Comparison of ENCODE assay signal across 11 cellular contexts in genomic region chr17:38727661-38728220, GRCh38. TPM values are rescaled to one million over a fixed set of nuclear protein-coding genes. Genes with fewer than 3 reads are reported as not detected.
A peak's percentile ranks its signal among the peaks of the same experiment; 100 is the strongest.
DNase-seq lines count a peak whose midpoint lies in the region; ATAC-seq, FAIRE-seq and TF ChIP-seq lines count a peak whose summit lies in the region.
"Had no signal": no experiment of that assay in that cellular context is flagged by ENCODE, and none has a peak within 500 bp of the region (broad histone marks: within the 10 kb centered on the region; RNA-seq: fewer than 3 reads in every experiment).

No MANE protein-coding gene starts in this region.

- H3K4me1 ChIP-seq in HepG2 (ENCODE audit: insufficient read depth, low read length) (peaks cover 33% of the 10 kb centered on the region), right lobe of liver (peaks cover 0 to 21% (median 10%) of the 10 kb centered on the region in 4 donors), spleen (peaks cover 46 to 95% (median 70%) of the 10 kb centered on the region in 6 donors), upper lobe of right lung (peaks cover 42% of the 10 kb centered on the region)

- no peaks in the 10 kb centered on the region for H3K9me3 ChIP-seq in HepG2 (ENCODE audit: low read length)
- no peaks in the 10 kb centered on the region for H3K9me3 ChIP-seq in right lobe of liver
- H3K9me3 ChIP-seq in spleen = no peaks in the 10 kb centered on the region
- no peaks in the 10 kb centered on the region for H3K9me3 ChIP-seq in upper lobe of right lung
- H3K9me3 ChIP-seq: breast epithelium had no signal

- POLR2A ChIA-PET in HepG2 (lab: Yijun Ruan, JAX) = interaction anchor here (0.7 to 3.0 kb wide), 10 partner anchors 9 to 126 kb away, joined by 3 to 29 read pairs (median 6); partner anchors contain the start of genes MLLT6 and PSMB3

- TF ChIP-seq EP300 in HepG2 (IDR thresholded peaks at IDR 0.05; ENCODE audit: low read depth in 2 of 2, low read length in 2 of 2) (no peak), HepG2 (CRISPR knock-in tag; IDR thresholded peaks at IDR 0.05; ENCODE audit: borderline replicate concordance) (no peak)

- no peak for TF ChIP-seq RAD21 in HepG2 (CRISPR knock-in tag; IDR thresholded peaks at IDR 0.05)

- H3K4me3 ChIP-seq in HepG2 (replicated peaks in 1 of 3; ENCODE audit: insufficient read depth in 1 of 3, low read depth in 2 of 3, low read length in 3 of 3) (no peak overlapping the region), right lobe of liver (no peak overlapping the region), spleen (peak overlapping the region in 1 of 8 donors; percentile 34), upper lobe of right lung (no peak overlapping the region)
- H3K4me3 ChIP-seq: breast epithelium had no signal

- no peak overlapping the region for H3K4me2 ChIP-seq in HepG2 (ENCODE audit: low read depth, low read length)

- no peak for TF ChIP-seq CTCF in HepG2 (CRISPR knock-in tag; IDR thresholded peaks at IDR 0.05)
- no peak for TF ChIP-seq CTCF in right lobe of liver (IDR thresholded peaks at IDR 0.05)
- no peak for TF ChIP-seq CTCF in spleen (IDR thresholded peaks at IDR 0.05 in 8 of 11, conservative IDR thresholded peaks at IDR 0.05 in 3 of 11)
- no peak for TF ChIP-seq CTCF in upper lobe of right lung (IDR thresholded peaks at IDR 0.05)

- no peak for DNase-seq in HepG2 (ENCODE audit: low spot score)
- no peak for DNase-seq in right lobe of liver
- peak; percentile 84 for DNase-seq in activated naive CD4-positive, alpha-beta T cell treated with Interleukin-2 at 50 U/mL for 16 hours
- DNase-seq in spleen = no peak
- DNase-seq in upper lobe of right lung = no peak
- DNase-seq in GM19240 (ENCODE audit: insufficient read length, low spot score) = no peak
- DNase-seq in RPMI8226 = no peak
- DNase-seq: NCI-H2029 had no signal

- no peak for TF ChIP-seq POLR2A in HepG2 (IDR thresholded peaks at IDR 0.05; ENCODE audit: insufficient read depth in 1 of 2, low read depth in 2 of 2, low read length in 2 of 2)
- TF ChIP-seq POLR2A in right lobe of liver (IDR thresholded peaks at IDR 0.05) = no peak
- no peak for TF ChIP-seq POLR2A in spleen (IDR thresholded peaks at IDR 0.05)

- no peak overlapping the region for H3K9ac ChIP-seq in HepG2 (ENCODE audit: insufficient read depth, low read depth, low read length)

- peaks cover 24% of the 10 kb centered on the region for H3K79me2 ChIP-seq in HepG2 (ENCODE audit: insufficient read depth, low read length)

- BruUV-seq in HepG2 (replicated peaks; lab: Mats Ljungman, UMichigan) = no TSS peak

- H3K27me3 ChIP-seq in HepG2 (ENCODE audit: control insufficient read depth in 1 of 2, insufficient read depth in 2 of 2, low read length in 2 of 2) (no peaks in the 10 kb centered on the region), right lobe of liver (no peaks in the 10 kb centered on the region), spleen (replicated peaks in 1 of 7) (no peaks in the 10 kb centered on the region), upper lobe of right lung (no peaks in the 10 kb centered on the region)
- H3K27me3 ChIP-seq: breast epithelium had no signal

- H3K36me3 ChIP-seq in HepG2 (replicated peaks in 1 of 2; ENCODE audit: control insufficient read depth in 1 of 2, insufficient read depth in 2 of 2, low read length in 2 of 2) = peaks cover 15 to 25% of the 10 kb centered on the region in 2 experiments
- no peaks in the 10 kb centered on the region for H3K36me3 ChIP-seq in right lobe of liver
- H3K36me3 ChIP-seq in spleen = peaks cover 0 to 42% (median 21%) of the 10 kb centered on the region in 6 donors
- H3K36me3 ChIP-seq in upper lobe of right lung = peaks cover 21% of the 10 kb centered on the region

- FAIRE-seq in HepG2 (lab: Jason Lieb, UNC) = no peak

- in situ Hi-C loops in HepG2 (cut with HindIII; ENCODE audit: extremely low pct_ligation_motif_present, low pct_unique_long_range_greater_than_20kb) = no loop called here

- intact Hi-C loops in HepG2 (cut with micrococcal nuclease; ENCODE audit: unreplicated experiment) (no loop called here), right lobe of liver (cut with DNase I) (no loop called here), spleen (cut with DNase I; ENCODE audit: low total_unique reads) (no loop called here), upper lobe of right lung (cut with DNase I) (no loop called here)

- 95% methylated on average over 9 of the region's 9 CpGs for WGBS in HepG2 (ENCODE audit: low lambda C conversion rate)
- 80% methylated on average over 5 of the region's 9 CpGs for WGBS in right lobe of liver (ENCODE audit: insufficient coverage, low coverage, low lambda C conversion rate, missing lambda C conversion rate)
- WGBS in spleen, 5 donors = 64 to 70% (median 69%) methylated on average over 9 of the region's 9 CpGs

- no peak for ATAC-seq in HepG2
- no peak for ATAC-seq in right lobe of liver
- no peak for ATAC-seq in upper lobe of right lung
- ATAC-seq in HG03045 (IDR thresholded peaks at IDR 0.05; ENCODE audit: unreplicated experiment) = no peak

- 0 out of 2 replicates have a peak, but pooled peaks cover 5% of the 10 kb centered on the region for H4K20me1 ChIP-seq in HepG2 (ENCODE audit: insufficient read depth, low read length)

- H2AFZ ChIP-seq in HepG2 (ENCODE audit: low read length) = no peak overlapping the region

- H3K27ac ChIP-seq in HepG2 (ENCODE audit: extremely low read length, insufficient read depth, low read length) (no peak overlapping the region), right lobe of liver (no peak overlapping the region), spleen (peak overlapping the region; percentile 67 to 93 (median 88)), upper lobe of right lung (peak overlapping the region; percentile 36)

- CTCF ChIA-PET in HepG2 (lab: Yijun Ruan, JAX; ENCODE audit: low intra/inter-chr PET ratio, low total read pairs) = no interaction called here

RNA-seq across cellular contexts. Expression of gene CISD3, which starts 2.4 kb away (rescaled TPM):
- total RNA-seq in HepG2 (2016; rRNA removed; fragmentation: Illumina TruSeq; extraction: Trizol) (34.1 and 42.6 TPM in 2 replicates), right lobe of liver (10 to 100 TPM; 34.2 to 88.1 (median 55.1) TPM), spleen (10 to 100 TPM in 4 of 7 donors, 1 to 10 TPM in 3; 4.9 to 22.2 (median 11.5) TPM), upper lobe of right lung (29.7 TPM)
- 64.2 and 89.3 TPM in 2 replicates for total RNA-seq in HepG2 (2016; cell fraction: cytosol; rRNA removed; fragmentation: Illumina TruSeq; extraction: Trizol; ENCODE audit: low read depth)
- total RNA-seq in HepG2 (2016; cell fraction: insoluble cytoplasmic fraction; rRNA removed; fragmentation: Illumina TruSeq; extraction: Trizol) = 38.9 and 39.2 TPM in 2 replicates
- 72.8 and 92.2 TPM in 2 replicates for total RNA-seq in HepG2 (2016; cell fraction: membrane; rRNA removed; fragmentation: Illumina TruSeq; extraction: Trizol)
- total RNA-seq in HepG2 (2016; cell fraction: nucleus; rRNA removed; fragmentation: Illumina TruSeq; extraction: Trizol) = 12.0 and 15.5 TPM in 2 replicates
- polyA plus RNA-seq in HepG2 (2011; rRNA removed) (30.0 and 34.9 TPM in 2 replicates), spleen (10 to 100 TPM; 11.2 to 27.5 (median 24.0) TPM)
- polyA plus RNA-seq in HepG2 (2011; cell fraction: cytosol; rRNA removed) = 15.0 and 24.9 TPM in 2 replicates
- 10.7 and 11.5 TPM in 2 replicates for polyA plus RNA-seq in HepG2 (2011; cell fraction: nucleus; rRNA removed)
- 34.2 TPM in 2 replicates for polyA plus RNA-seq in HepG2 (2012)
- polyA plus RNA-seq in HepG2 (2016; cell fraction: cytosol; fragmentation: Illumina TruSeq; extraction: Trizol; ENCODE audit: low read depth) = 183 and 249 TPM in 2 replicates
- 69.7 and 77.8 TPM in 2 replicates for polyA plus RNA-seq in HepG2 (2016; cell fraction: insoluble cytoplasmic fraction; fragmentation: Illumina TruSeq; extraction: Trizol; ENCODE audit: low read depth)
- polyA plus RNA-seq in HepG2 (2016; cell fraction: membrane; fragmentation: Illumina TruSeq; extraction: Trizol; ENCODE audit: low read depth) = 135 and 168 TPM in 2 replicates
- polyA plus RNA-seq in HepG2 (2016; cell fraction: nucleus; fragmentation: Illumina TruSeq; extraction: Trizol; ENCODE audit: insufficient read depth, low read depth) = 46.2 and 46.8 TPM in 2 replicates
- 16.1 and 27.0 TPM in 2 replicates for polyA minus RNA-seq in HepG2 (2011; rRNA and poly(A)+ RNA removed; ENCODE audit: low replicate concordance)
- polyA minus RNA-seq in HepG2 (2011; cell fraction: cytosol; rRNA and poly(A)+ RNA removed) = 7.2 and 7.7 TPM in 2 replicates
- 7.1 and 8.1 TPM in 2 replicates for polyA minus RNA-seq in HepG2 (2011; cell fraction: nucleus; rRNA and poly(A)+ RNA removed)

RNA-seq across cellular contexts. Expression of gene PCGF2, which starts 20.4 kb away (rescaled TPM):
- total RNA-seq in HepG2 (2016; rRNA removed; fragmentation: Illumina TruSeq; extraction: Trizol) (11.6 and 11.7 TPM in 2 replicates), right lobe of liver (1 to 10 TPM; 1.7 to 8.0 (median 3.9) TPM), spleen (10 to 100 TPM; 13.1 to 57.6 (median 25.7) TPM), upper lobe of right lung (59.1 TPM)
- 12.6 and 19.2 TPM in 2 replicates for total RNA-seq in HepG2 (2016; cell fraction: cytosol; rRNA removed; fragmentation: Illumina TruSeq; extraction: Trizol; ENCODE audit: low read depth)
- total RNA-seq in HepG2 (2016; cell fraction: insoluble cytoplasmic fraction; rRNA removed; fragmentation: Illumina TruSeq; extraction: Trizol) = 8.9 and 11.5 TPM in 2 replicates
- 33.3 and 35.3 TPM in 2 replicates for total RNA-seq in HepG2 (2016; cell fraction: membrane; rRNA removed; fragmentation: Illumina TruSeq; extraction: Trizol)
- 13.3 and 14.9 TPM in 2 replicates for total RNA-seq in HepG2 (2016; cell fraction: nucleus; rRNA removed; fragmentation: Illumina TruSeq; extraction: Trizol)
- polyA plus RNA-seq in HepG2 (2011; rRNA removed) (29.4 and 30.6 TPM in 2 replicates), spleen (10 to 100 TPM; 13.7 to 28.5 (median 25.7) TPM)
- polyA plus RNA-seq in HepG2 (2011; cell fraction: cytosol; rRNA removed) = 18.7 and 30.8 TPM in 2 replicates
- 53.9 and 68.1 TPM in 2 replicates for polyA plus RNA-seq in HepG2 (2011; cell fraction: nucleus; rRNA removed)
- polyA plus RNA-seq in HepG2 (2012) = 32.6 and 40.9 TPM in 2 replicates
- polyA plus RNA-seq in HepG2 (2016; cell fraction: cytosol; fragmentation: Illumina TruSeq; extraction: Trizol; ENCODE audit: low read depth) = 194 and 224 TPM in 2 replicates
- 44.1 and 62.1 TPM in 2 replicates for polyA plus RNA-seq in HepG2 (2016; cell fraction: insoluble cytoplasmic fraction; fragmentation: Illumina TruSeq; extraction: Trizol; ENCODE audit: low read depth)
- polyA plus RNA-seq in HepG2 (2016; cell fraction: membrane; fragmentation: Illumina TruSeq; extraction: Trizol; ENCODE audit: low read depth) = 209 and 253 TPM in 2 replicates
- 85.1 and 95.0 TPM in 2 replicates for polyA plus RNA-seq in HepG2 (2016; cell fraction: nucleus; fragmentation: Illumina TruSeq; extraction: Trizol; ENCODE audit: insufficient read depth, low read depth)
- 11.1 and 38.8 TPM in 2 replicates for polyA minus RNA-seq in HepG2 (2011; rRNA and poly(A)+ RNA removed; ENCODE audit: low replicate concordance)
- 30.5 and 32.4 TPM in 2 replicates for polyA minus RNA-seq in HepG2 (2011; cell fraction: cytosol; rRNA and poly(A)+ RNA removed)
- 13.9 and 14.2 TPM in 2 replicates for polyA minus RNA-seq in HepG2 (2011; cell fraction: nucleus; rRNA and poly(A)+ RNA removed)
- total RNA-seq: mononuclear cell had no signal

RNA-seq across cellular contexts. Expression of gene MLLT6, which starts 22.7 kb away (rescaled TPM):
- total RNA-seq in HepG2 (2016; rRNA removed; fragmentation: Illumina TruSeq; extraction: Trizol) (27.6 and 50.7 TPM in 2 replicates), right lobe of liver (10 to 100 TPM; 10.1 to 30.9 (median 25.6) TPM), spleen (100 to 1,000 TPM; 112 to 244 (median 183) TPM), upper lobe of right lung (133 TPM)
- total RNA-seq in HepG2 (2016; cell fraction: cytosol; rRNA removed; fragmentation: Illumina TruSeq; extraction: Trizol; ENCODE audit: low read depth) = 41.1 and 41.6 TPM in 2 replicates
- 23.9 and 54.9 TPM in 2 replicates for total RNA-seq in HepG2 (2016; cell fraction: insoluble cytoplasmic fraction; rRNA removed; fragmentation: Illumina TruSeq; extraction: Trizol)
- total RNA-seq in HepG2 (2016; cell fraction: membrane; rRNA removed; fragmentation: Illumina TruSeq; extraction: Trizol) = 44.6 and 48.3 TPM in 2 replicates
- 51.1 and 58.3 TPM in 2 replicates for total RNA-seq in HepG2 (2016; cell fraction: nucleus; rRNA removed; fragmentation: Illumina TruSeq; extraction: Trizol)
- polyA plus RNA-seq in HepG2 (2011; rRNA removed) (69.5 TPM in 2 replicates), spleen (100 to 1,000 TPM in 1 of 3 donors, 10 to 100 TPM in 2; 27.3 to 124 (median 35.5) TPM)
- polyA plus RNA-seq in HepG2 (2011; cell fraction: cytosol; rRNA removed) = 20.9 and 26.0 TPM in 2 replicates
- polyA plus RNA-seq in HepG2 (2011; cell fraction: nucleus; rRNA removed) = 261 and 305 TPM in 2 replicates
- polyA plus RNA-seq in HepG2 (2012) = 56.0 and 70.4 TPM in 2 replicates
- polyA plus RNA-seq in HepG2 (2016; cell fraction: cytosol; fragmentation: Illumina TruSeq; extraction: Trizol; ENCODE audit: low read depth) = 2.1 and 3.2 TPM in 2 replicates
- polyA plus RNA-seq in HepG2 (2016; cell fraction: insoluble cytoplasmic fraction; fragmentation: Illumina TruSeq; extraction: Trizol; ENCODE audit: low read depth) = 25.3 and 28.2 TPM in 2 replicates
- polyA plus RNA-seq in HepG2 (2016; cell fraction: membrane; fragmentation: Illumina TruSeq; extraction: Trizol; ENCODE audit: low read depth) = 10.7 and 10.9 TPM in 2 replicates
- 142 and 147 TPM in 2 replicates for polyA plus RNA-seq in HepG2 (2016; cell fraction: nucleus; fragmentation: Illumina TruSeq; extraction: Trizol; ENCODE audit: insufficient read depth, low read depth)
- 89.8 and 99.9 TPM in 2 replicates for polyA minus RNA-seq in HepG2 (2011; rRNA and poly(A)+ RNA removed; ENCODE audit: low replicate concordance)
- polyA minus RNA-seq in HepG2 (2011; cell fraction: cytosol; rRNA and poly(A)+ RNA removed) = 29.2 and 32.2 TPM in 2 replicates
- polyA minus RNA-seq in HepG2 (2011; cell fraction: nucleus; rRNA and poly(A)+ RNA removed) = 156 and 194 TPM in 2 replicates

RNA-seq across cellular contexts. Expression of gene PSMB3, which starts 24.8 kb away (rescaled TPM):
- total RNA-seq in HepG2 (2016; rRNA removed; fragmentation: Illumina TruSeq; extraction: Trizol) (517 and 688 TPM in 2 replicates), right lobe of liver (100 to 1,000 TPM in 5 of 6 experiments, 10 to 100 TPM in 1; 85.2 to 183 (median 120) TPM), spleen (100 to 1,000 TPM; 119 to 182 (median 162) TPM), upper lobe of right lung (127 TPM)
- 265 and 305 TPM in 2 replicates for total RNA-seq in HepG2 (2016; cell fraction: cytosol; rRNA removed; fragmentation: Illumina TruSeq; extraction: Trizol; ENCODE audit: low read depth)
- 517 and 718 TPM in 2 replicates for total RNA-seq in HepG2 (2016; cell fraction: insoluble cytoplasmic fraction; rRNA removed; fragmentation: Illumina TruSeq; extraction: Trizol)
- total RNA-seq in HepG2 (2016; cell fraction: membrane; rRNA removed; fragmentation: Illumina TruSeq; extraction: Trizol) = 175 and 189 TPM in 2 replicates
- total RNA-seq in HepG2 (2016; cell fraction: nucleus; rRNA removed; fragmentation: Illumina TruSeq; extraction: Trizol) = 146 and 163 TPM in 2 replicates
- polyA plus RNA-seq in HepG2 (2011; rRNA removed) (317 and 366 TPM in 2 replicates), spleen (100 to 1,000 TPM; 199 to 235 (median 214) TPM)
- 470 and 640 TPM in 2 replicates for polyA plus RNA-seq in HepG2 (2011; cell fraction: cytosol; rRNA removed)
- 121 and 122 TPM in 2 replicates for polyA plus RNA-seq in HepG2 (2011; cell fraction: nucleus; rRNA removed)
- polyA plus RNA-seq in HepG2 (2012) = 167 and 213 TPM in 2 replicates
- 206 and 222 TPM in 2 replicates for polyA plus RNA-seq in HepG2 (2016; cell fraction: cytosol; fragmentation: Illumina TruSeq; extraction: Trizol; ENCODE audit: low read depth)
- polyA plus RNA-seq in HepG2 (2016; cell fraction: insoluble cytoplasmic fraction; fragmentation: Illumina TruSeq; extraction: Trizol; ENCODE audit: low read depth) = 578 and 618 TPM in 2 replicates
- 134 and 136 TPM in 2 replicates for polyA plus RNA-seq in HepG2 (2016; cell fraction: membrane; fragmentation: Illumina TruSeq; extraction: Trizol; ENCODE audit: low read depth)
- polyA plus RNA-seq in HepG2 (2016; cell fraction: nucleus; fragmentation: Illumina TruSeq; extraction: Trizol; ENCODE audit: insufficient read depth, low read depth) = 227 and 228 TPM in 2 replicates
- polyA minus RNA-seq in HepG2 (2011; rRNA and poly(A)+ RNA removed; ENCODE audit: low replicate concordance) = 383 and 657 TPM in 2 replicates
- 84.9 and 103 TPM in 2 replicates for polyA minus RNA-seq in HepG2 (2011; cell fraction: cytosol; rRNA and poly(A)+ RNA removed)
- polyA minus RNA-seq in HepG2 (2011; cell fraction: nucleus; rRNA and poly(A)+ RNA removed) = 32.9 and 35.0 TPM in 2 replicates

RNA-seq across cellular contexts. Expression of gene EPOP, which starts 53.0 kb away (rescaled TPM):
- total RNA-seq in HepG2 (2016; rRNA removed; fragmentation: Illumina TruSeq; extraction: Trizol) = 29.0 and 37.8 TPM in 2 replicates
- 20.7 and 21.2 TPM in 2 replicates for total RNA-seq in HepG2 (2016; cell fraction: cytosol; rRNA removed; fragmentation: Illumina TruSeq; extraction: Trizol; ENCODE audit: low read depth)
- 22.9 and 36.8 TPM in 2 replicates for total RNA-seq in HepG2 (2016; cell fraction: insoluble cytoplasmic fraction; rRNA removed; fragmentation: Illumina TruSeq; extraction: Trizol)
- total RNA-seq in HepG2 (2016; cell fraction: membrane; rRNA removed; fragmentation: Illumina TruSeq; extraction: Trizol) = 65.8 and 69.1 TPM in 2 replicates
- total RNA-seq in HepG2 (2016; cell fraction: nucleus; rRNA removed; fragmentation: Illumina TruSeq; extraction: Trizol) = 17.6 and 17.8 TPM in 2 replicates
- polyA plus RNA-seq in HepG2 (2011; rRNA removed) = 13.9 and 14.7 TPM in 2 replicates
- 14.1 and 17.0 TPM in 2 replicates for polyA plus RNA-seq in HepG2 (2011; cell fraction: cytosol; rRNA removed)
- polyA plus RNA-seq in HepG2 (2011; cell fraction: nucleus; rRNA removed) = 10.9 and 12.1 TPM in 2 replicates
- 17.9 and 19.9 TPM in 2 replicates for polyA plus RNA-seq in HepG2 (2012)
- 26.4 and 26.9 TPM in 2 replicates for polyA plus RNA-seq in HepG2 (2016; cell fraction: cytosol; fragmentation: Illumina TruSeq; extraction: Trizol; ENCODE audit: low read depth)
- 46.7 and 55.1 TPM in 2 replicates for polyA plus RNA-seq in HepG2 (2016; cell fraction: insoluble cytoplasmic fraction; fragmentation: Illumina TruSeq; extraction: Trizol; ENCODE audit: low read depth)
- polyA plus RNA-seq in HepG2 (2016; cell fraction: membrane; fragmentation: Illumina TruSeq; extraction: Trizol; ENCODE audit: low read depth) = 71.4 and 76.4 TPM in 2 replicates
- polyA plus RNA-seq in HepG2 (2016; cell fraction: nucleus; fragmentation: Illumina TruSeq; extraction: Trizol; ENCODE audit: insufficient read depth, low read depth) = 43.8 and 45.7 TPM in 2 replicates
- 4.2 and 17.4 TPM in 2 replicates for polyA minus RNA-seq in HepG2 (2011; rRNA and poly(A)+ RNA removed; ENCODE audit: low replicate concordance)
- polyA minus RNA-seq in HepG2 (2011; cell fraction: cytosol; rRNA and poly(A)+ RNA removed) = 14.9 and 17.2 TPM in 2 replicates
- polyA minus RNA-seq in HepG2 (2011; cell fraction: nucleus; rRNA and poly(A)+ RNA removed) = 5.9 and 6.3 TPM in 2 replicates
- total RNA-seq in right lobe of liver = 1 to 10 TPM; 1.1 to 6.0 (median 3.0) TPM
- 1 to 10 TPM in 6 of 7 donors, under 1 TPM in 1; 0.51 to 6.4 (median 2.2) TPM for total RNA-seq in spleen
- 1 to 10 TPM; 1.5 to 3.5 (median 3.1) TPM for polyA plus RNA-seq in spleen
- 2.1 TPM for total RNA-seq in upper lobe of right lung

Comparison
In these comparisons a context has a peak if more than half of its experiments do, and no peak if none do; other contexts are left out.
1. H3K27ac ChIP-seq: peak in spleen (8 of 8) and upper lobe of right lung (single experiment); none in HepG2 (single experiment) and right lobe of liver (0 of 3).